16 cellular contexts compared by ENCODE assay signal in the genomic region with DNA sequence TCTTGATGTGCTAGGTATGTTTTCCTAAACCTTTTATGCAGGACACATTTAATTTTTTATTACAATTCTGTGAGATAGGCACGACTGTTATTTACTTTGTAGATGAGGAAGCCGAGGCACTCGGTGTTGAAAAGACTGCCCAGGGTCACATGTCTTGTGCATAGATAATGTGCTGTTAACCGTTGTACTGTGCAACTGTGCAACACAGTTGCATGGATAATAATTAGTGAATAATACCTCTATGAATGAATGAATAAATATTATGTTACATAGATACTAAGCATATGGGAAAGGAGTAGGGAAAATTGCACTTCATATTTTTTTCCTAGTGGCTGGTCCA.
"Had no signal": no experiment of that assay in that cellular context is flagged by ENCODE, and none has a peak within 500 bp of the region (broad histone marks: within the 10 kb centered on the region; RNA-seq: fewer than 3 reads in every experiment).

No MANE protein-coding gene starts in this region.

- H3K79me2 ChIP-seq: parathyroid adenoma had no signal

- H3K4me3 ChIP-seq: colonic mucosa, gastrocnemius medialis, heart right ventricle, left ventricle myocardium inferior, lower lobe of right lung, prostate gland, stomach, thoracic aorta, transverse colon had no signal

- H3K9me3 Mint-ChIP-seq: endodermal cell, memory B cell, naive B cell, nephron had no signal

- H3K4me3 Mint-ChIP-seq: endodermal cell, memory B cell, naive B cell, nephron had no signal

- H3K27me3 ChIP-seq: colonic mucosa, gastrocnemius medialis, heart right ventricle, stomach, transverse colon had no signal

- H3K4me1 Mint-ChIP-seq: endodermal cell had no signal

- H3K9ac ChIP-seq: parathyroid adenoma had no signal

- H3K9me3 ChIP-seq: colonic mucosa, gastrocnemius medialis, heart right ventricle, left ventricle myocardium inferior, lower lobe of right lung, prostate gland, stomach, thoracic aorta, transverse colon had no signal

- DNase-seq: colonic mucosa; effector CD4-positive, alpha-beta T cell; endodermal cell; gastrocnemius medialis; left ventricle myocardium inferior; lower lobe of right lung; stimulated activated CD4-positive, alpha-beta T cell treated with anti-CD3 and anti-CD28 coated beads, Interleukin-2, amount 100 ng/mL, for 24 hours; stomach; transverse colon had no signal

- H3K36me3 ChIP-seq: colonic mucosa, gastrocnemius medialis, heart right ventricle, left ventricle myocardium inferior, lower lobe of right lung, prostate gland, stomach, thoracic aorta, transverse colon had no signal

- H3K4me1 ChIP-seq: colonic mucosa, parathyroid adenoma, prostate gland had no signal

- H3K36me3 Mint-ChIP-seq: memory B cell, naive B cell had no signal

- H3K27ac Mint-ChIP-seq: endodermal cell, memory B cell, nephron had no signal

- H3K27ac ChIP-seq: colonic mucosa, gastrocnemius medialis, heart right ventricle, left ventricle myocardium inferior, lower lobe of right lung, parathyroid adenoma, prostate gland, stomach, thoracic aorta, transverse colon had no signal

- H2AFZ ChIP-seq: parathyroid adenoma had no signal

- H3K27me3 Mint-ChIP-seq: memory B cell, naive B cell had no signal
